In genomic region chr15:80059786-80060489, GRCh38 we compare ENCODE assay signal across 1 cellular context.
TF ChIP-seq lines count a peak whose summit lies in the region.

No MANE protein-coding gene starts in this region.

TF ChIP-seq in HEK293, 187 proteins besides CTCF, POLR2A, EP300 and RAD21 (continued from another document and continues in another):
- TF ChIP-seq ZNF37A (tag by site-specific recombination; IDR thresholded peaks at IDR 0.05) (no peak), ZNF549 (tag by site-specific recombination; IDR thresholded peaks at IDR 0.05) (no peak), WT1 (tag by site-specific recombination; IDR thresholded peaks at IDR 0.05) (no peak), ZNF121 (tag by site-specific recombination; IDR thresholded peaks at IDR 0.05) (no peak), ZNF112 (tag by site-specific recombination; IDR thresholded peaks at IDR 0.05) (no peak), GLIS1 (tag by site-specific recombination; IDR thresholded peaks at IDR 0.05) (no peak), ZNF544 (tag by site-specific recombination; IDR thresholded peaks at IDR 0.05) (no peak), ZNF138 (tag by site-specific recombination; IDR thresholded peaks at IDR 0.05; ENCODE audit: borderline replicate concordance) (no peak), ZNF707 (tag by site-specific recombination; IDR thresholded peaks at IDR 0.05) (no peak), ZNF473 (tag by site-specific recombination; IDR thresholded peaks at IDR 0.05) (no peak), ZNF148 (tag by site-specific recombination; IDR thresholded peaks at IDR 0.05; ENCODE audit: borderline replicate concordance) (no peak), BCL11B (tag by site-specific recombination; IDR thresholded peaks at IDR 0.05; ENCODE audit: low read depth) (no peak), ZFP37 (tag by site-specific recombination; IDR thresholded peaks at IDR 0.05) (0 out of 2 replicates have a peak, but pooled peaks have one; percentile 25), ZNF202 (tag by site-specific recombination; IDR thresholded peaks at IDR 0.05; ENCODE audit: borderline replicate concordance) (no peak), ZNF114 (tag by site-specific recombination; IDR thresholded peaks at IDR 0.05) (no peak), ZBTB26 (tag by site-specific recombination; optimal IDR thresholded peaks at IDR 0.05) (peak; percentile 72), ZNF423 (tag by site-specific recombination; IDR thresholded peaks at IDR 0.05) (no peak), ZNF19 (tag by site-specific recombination; IDR thresholded peaks at IDR 0.05; ENCODE audit: low read depth) (no peak), PATZ1 (tag by site-specific recombination; IDR thresholded peaks at IDR 0.05) (no peak), ZSCAN30 (tag by site-specific recombination; IDR thresholded peaks at IDR 0.05) (peak; percentile 17), ZNF266 (tag by site-specific recombination; IDR thresholded peaks at IDR 0.05; ENCODE audit: low read depth) (no peak), ZNF16 (tag by site-specific recombination; IDR thresholded peaks at IDR 0.05; ENCODE audit: low read depth) (no peak), ZNF670 (tag by site-specific recombination; IDR thresholded peaks at IDR 0.05; ENCODE audit: low read depth) (no peak), ZNF248 (tag by site-specific recombination; IDR thresholded peaks at IDR 0.05) (no peak), PBX3 (CRISPR knock-in tag; IDR thresholded peaks at IDR 0.05) (no peak), ZSCAN23 (tag by site-specific recombination; IDR thresholded peaks at IDR 0.05) (no peak), ZNF600 (tag by site-specific recombination; IDR thresholded peaks at IDR 0.05) (no peak), GLI4 (tag by site-specific recombination; IDR thresholded peaks at IDR 0.05) (no peak), ZNF548 (tag by site-specific recombination; IDR thresholded peaks at IDR 0.05) (no peak), ZIC2 (tag by site-specific recombination; IDR thresholded peaks at IDR 0.05) (0 out of 2 replicates have a peak, but pooled peaks have one; percentile 6), ZNF394 (tag by site-specific recombination; IDR thresholded peaks at IDR 0.05; ENCODE audit: borderline replicate concordance) (no peak), ZEB2 (tag by site-specific recombination; IDR thresholded peaks at IDR 0.05) (no peak; the same call in 1 of the 2 replicates), ZNF530 (tag by site-specific recombination; IDR thresholded peaks at IDR 0.05; ENCODE audit: low read depth) (no peak), ZNF510 (tag by site-specific recombination; IDR thresholded peaks at IDR 0.05; ENCODE audit: insufficient replicate concordance) (no peak), ZNF155 (tag by site-specific recombination; IDR thresholded peaks at IDR 0.05) (no peak), EGR2 (tag by site-specific recombination; IDR thresholded peaks at IDR 0.05; ENCODE audit: low read depth) (no peak), ZBTB49 (tag by site-specific recombination; IDR thresholded peaks at IDR 0.05; ENCODE audit: low read depth) (no peak), ZNF837 (tag by site-specific recombination; IDR thresholded peaks at IDR 0.05) (no peak), ZBTB20 (tag by site-specific recombination; IDR thresholded peaks at IDR 0.05) (peak; percentile 72; the same call in 1 of the 2 replicates), ZNF398 (tag by site-specific recombination; IDR thresholded peaks at IDR 0.05) (peak; percentile 20; the same call in 1 of the 2 replicates), ZNF341 (tag by site-specific recombination; IDR thresholded peaks at IDR 0.05; ENCODE audit: low read depth) (no peak), ZNF664 (tag by site-specific recombination; IDR thresholded peaks at IDR 0.05) (no peak), ZNF580 (tag by site-specific recombination; IDR thresholded peaks at IDR 0.05) (no peak), ZNF791 (tag by site-specific recombination; IDR thresholded peaks at IDR 0.05) (no peak), ZNF324 (tag by site-specific recombination; IDR thresholded peaks at IDR 0.05) (no peak), ZNF513 (tag by site-specific recombination; IDR thresholded peaks at IDR 0.05) (no peak), KLF10 (tag by site-specific recombination; IDR thresholded peaks at IDR 0.05) (no peak; the same call in 1 of the 2 replicates), MZF1 (tag by site-specific recombination; IDR thresholded peaks at IDR 0.05; ENCODE audit: borderline replicate concordance) (no peak), PRDM1 (tag by site-specific recombination; IDR thresholded peaks at IDR 0.05) (no peak), PRDM10 (tag by site-specific recombination; IDR thresholded peaks at IDR 0.05) (peak; percentile 35; the same call in 1 of the 2 replicates)
